In the genomic region with DNA sequence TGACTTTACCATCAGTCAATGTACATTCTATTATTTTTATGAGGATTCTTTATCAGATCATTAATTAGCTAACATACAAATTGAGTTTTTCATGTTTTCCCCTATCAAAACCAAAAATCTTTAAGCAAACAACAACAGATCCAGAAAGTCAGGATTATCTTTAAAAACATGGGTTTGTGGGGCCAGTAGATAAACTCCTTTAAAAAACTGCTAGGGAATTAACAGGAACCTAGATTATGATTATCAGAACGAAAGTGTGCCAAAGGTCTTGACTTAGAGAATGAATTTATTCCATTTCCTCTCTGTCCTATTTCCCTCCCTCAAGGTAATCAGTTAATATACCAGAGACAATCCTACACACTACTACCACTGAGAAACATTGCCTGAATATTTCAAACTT, we compare ENCODE assay signal across 32 cellular contexts. TPM values are rescaled to one million over a fixed set of nuclear protein-coding genes. Genes with fewer than 3 reads are reported as not detected.
"Had no signal": no experiment of that assay in that cellular context is flagged by ENCODE, and none has a peak within 500 bp of the region (broad histone marks: within the 10 kb centered on the region; RNA-seq: fewer than 3 reads in every experiment).

No MANE protein-coding gene starts in this region.

- H3K36me3 ChIP-seq: colonic mucosa had no signal

- H3K9me3 ChIP-seq: ascending aorta, colonic mucosa had no signal

- H3K4me3 Mint-ChIP-seq: activated B cell treated with CpG ODN at 0.5 μM for 24 hours; activated CD8-positive, alpha-beta T cell treated with anti-CD3 and anti-CD28 coated beads for 36 hours; activated naive CD4-positive, alpha-beta T cell treated with anti-CD3 and anti-CD28 coated beads, Interleukin-2, amount 10 ng/mL, durations not matched to agents 7 days and 5 days; activated naive CD8-positive, alpha-beta T cell treated with anti-CD3 and anti-CD28 coated beads, Interleukin-2, amount 10 ng/mL, durations not matched to agents 7 days and 5 days; activated T-helper 1 cell treated with anti-CD3 and anti-CD28 coated beads, Interleukin-12 subunit alpha, Interleukin-12 subunit beta, Interleukin-2, Interleukin-4 antibody, amounts not matched to agents 30 ng/mL and 10 ng/mL and 1 ng/mL, durations not matched to agents 14 hours and 24 hours and 36 hours; T-cell; T-helper 1 cell treated with Interleukin-12 subunit alpha and Interleukin-12 subunit beta and Interleukin-4 antibody, amounts not matched to agents 30 μg/mL and 1 μg/mL, for 36 hours; T-helper 2 cell treated with Interferon-gamma antibody and Interleukin-4, amounts not matched to agents 5 μg/mL and 100 μg/mL, for 36 hours had no signal

- H3K27me3 Mint-ChIP-seq: activated B cell treated with CpG ODN at 0.5 μM for 24 hours; activated CD8-positive, alpha-beta T cell treated with anti-CD3 and anti-CD28 coated beads for 36 hours; activated naive CD4-positive, alpha-beta T cell treated with anti-CD3 and anti-CD28 coated beads, Interleukin-2, amount 10 ng/mL, durations not matched to agents 7 days and 5 days; activated naive CD8-positive, alpha-beta T cell treated with anti-CD3 and anti-CD28 coated beads, Interleukin-2, amount 10 ng/mL, durations not matched to agents 7 days and 5 days; T-cell had no signal

- ATAC-seq: activated CD4-positive, CD25-positive, alpha-beta regulatory T cell treated with anti-CD3 and anti-CD28 coated beads, Interleukin-2, amount 50 U/mL, for 24 hours; activated CD8-positive, alpha-beta T cell treated with anti-CD3 and anti-CD28 coated beads for 36 hours; activated naive CD4-positive, alpha-beta T cell treated with anti-CD3 and anti-CD28 coated beads, Interleukin-2, amount 50 U/mL, for 72 hours; esophagus mucosa; T-cell had no signal

- H3K4me3 ChIP-seq: ascending aorta, colonic mucosa had no signal

- H3K27ac ChIP-seq: ascending aorta, colonic mucosa, epithelial cell of prostate, WERI-Rb-1 had no signal

- H3K4me1 ChIP-seq: ascending aorta, colonic mucosa had no signal

- H3K27ac Mint-ChIP-seq: activated B cell treated with CpG ODN at 0.5 μM for 24 hours; activated CD8-positive, alpha-beta T cell treated with anti-CD3 and anti-CD28 coated beads for 36 hours; activated naive CD4-positive, alpha-beta T cell treated with anti-CD3 and anti-CD28 coated beads, Interleukin-2, amount 10 ng/mL, durations not matched to agents 7 days and 5 days; activated naive CD4-positive, alpha-beta T cell treated with anti-CD3 and anti-CD28 coated beads, Interleukin-2, amount 50 U/mL, for 72 hours; activated naive CD8-positive, alpha-beta T cell treated with anti-CD3 and anti-CD28 coated beads, Interleukin-2, amount 10 ng/mL, durations not matched to agents 7 days and 5 days; activated T-helper 1 cell treated with anti-CD3 and anti-CD28 coated beads, Interleukin-12 subunit alpha, Interleukin-12 subunit beta, Interleukin-2, Interleukin-4 antibody, amounts not matched to agents 30 ng/mL and 10 ng/mL and 1 ng/mL, durations not matched to agents 14 hours and 24 hours and 36 hours; T-cell; T-helper 1 cell treated with Interleukin-12 subunit alpha and Interleukin-12 subunit beta and Interleukin-4 antibody, amounts not matched to agents 30 μg/mL and 1 μg/mL, for 36 hours; T-helper 2 cell treated with Interferon-gamma antibody and Interleukin-4, amounts not matched to agents 5 μg/mL and 100 μg/mL, for 36 hours had no signal

- DNase-seq: activated B cell treated with CpG ODN at 0.5 μM for 24 hours; activated CD4-positive, alpha-beta T cell treated with anti-CD3 and anti-CD28 coated beads for 48 hours; activated CD4-positive, alpha-beta T cell treated with anti-CD3 and anti-CD28 coated beads, Interleukin-2, amount 50 U/mL, for 1 hour; activated CD4-positive, alpha-beta T cell treated with anti-CD3 and anti-CD28 coated beads, Interleukin-2, amount 50 U/mL, for 48 hours; activated CD8-positive, alpha-beta memory T cell treated with anti-CD3 and anti-CD28 coated beads for 24 hours; activated CD8-positive, alpha-beta T cell treated with anti-CD3 and anti-CD28 coated beads for 36 hours; activated gamma-delta T cell; activated naive CD4-positive, alpha-beta T cell; activated naive CD4-positive, alpha-beta T cell treated with anti-CD3 and anti-CD28 coated beads, Interleukin-2, amount 10 ng/mL, durations not matched to agents 7 days and 5 days; activated naive CD8-positive, alpha-beta T cell treated with anti-CD3 and anti-CD28 coated beads, Interleukin-2, amount 10 ng/mL, durations not matched to agents 7 days and 5 days; activated T-cell treated with anti-CD3 and anti-CD28 coated beads, Interleukin-2, amount 50 U/mL, for 1 hour; activated T-cell treated with anti-CD3 and anti-CD28 coated beads, Interleukin-2, amount 50 U/mL, for 48 hours; caudate nucleus; colonic mucosa; effector CD8-positive, alpha-beta T cell; foreskin fibroblast; head of caudate nucleus; hippocampal formation; T-cell; T1000; WERI-Rb-1 had no signal

- H3K9me3 Mint-ChIP-seq: activated B cell treated with CpG ODN at 0.5 μM for 24 hours; activated CD8-positive, alpha-beta T cell treated with anti-CD3 and anti-CD28 coated beads for 36 hours; activated naive CD4-positive, alpha-beta T cell treated with anti-CD3 and anti-CD28 coated beads, Interleukin-2, amount 10 ng/mL, durations not matched to agents 7 days and 5 days; activated naive CD4-positive, alpha-beta T cell treated with anti-CD3 and anti-CD28 coated beads, Interleukin-2, amount 50 U/mL, for 72 hours; activated naive CD8-positive, alpha-beta T cell treated with anti-CD3 and anti-CD28 coated beads, Interleukin-2, amount 10 ng/mL, durations not matched to agents 7 days and 5 days; activated T-helper 1 cell treated with anti-CD3 and anti-CD28 coated beads, Interleukin-12 subunit alpha, Interleukin-12 subunit beta, Interleukin-2, Interleukin-4 antibody, amounts not matched to agents 30 ng/mL and 10 ng/mL and 1 ng/mL, durations not matched to agents 14 hours and 24 hours and 36 hours; T-cell; T-helper 1 cell treated with Interleukin-12 subunit alpha and Interleukin-12 subunit beta and Interleukin-4 antibody, amounts not matched to agents 30 μg/mL and 1 μg/mL, for 36 hours; T-helper 2 cell treated with Interferon-gamma antibody and Interleukin-4, amounts not matched to agents 5 μg/mL and 100 μg/mL, for 36 hours had no signal

- FAIRE-seq: endometrium, endothelial cell of umbilical vein, frontal cortex had no signal

- H3K27me3 ChIP-seq: ascending aorta, colonic mucosa had no signal

- H3K4me1 Mint-ChIP-seq: activated B cell treated with CpG ODN at 0.5 μM for 24 hours had no signal

RNA-seq across cellular contexts. Expression of gene CCDC13, which starts 13.2 kb away (rescaled TPM):
- total RNA-seq: activated T-helper 1 cell treated with anti-CD3 and anti-CD28 coated beads, Interleukin-12 subunit alpha, Interleukin-12 subunit beta, Interleukin-2, Interleukin-4 antibody, amounts not matched to agents 30 ng/mL and 10 ng/mL and 1 ng/mL, durations not matched to agents 14 hours and 24 hours and 36 hours; esophagus mucosa had no signal

RNA-seq across cellular contexts. Expression of gene ACKR2, which starts 23.0 kb away (rescaled TPM):
- total RNA-seq: endothelial cell of umbilical vein, frontal cortex had no signal
